In the genomic region with DNA sequence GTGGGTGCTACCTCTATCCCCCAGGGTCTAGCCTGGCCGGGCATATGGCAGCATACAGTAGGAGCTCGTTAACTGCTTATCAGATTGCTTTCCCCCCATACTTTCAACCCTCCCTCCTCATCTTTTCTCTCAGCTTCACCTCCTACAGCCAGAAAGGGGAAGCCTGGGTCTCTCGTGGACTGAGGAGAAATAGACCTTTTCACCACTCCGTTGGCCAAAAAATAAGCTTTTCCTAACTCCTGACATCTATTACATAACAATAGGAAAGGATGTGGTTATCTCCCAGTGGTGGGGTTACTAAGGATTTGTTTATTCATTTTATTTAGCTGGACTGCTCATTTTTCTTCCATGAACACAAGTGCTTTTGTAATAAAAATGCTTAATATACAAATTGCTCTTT, we compare ENCODE assay signal across 27 cellular contexts. TPM values are rescaled to one million over a fixed set of nuclear protein-coding genes. Genes with fewer than 3 reads are reported as not detected.
DNase-seq lines count a peak whose midpoint lies in the region; ATAC-seq and TF ChIP-seq lines count a peak whose summit lies in the region.
"Had no signal": no experiment of that assay in that cellular context is flagged by ENCODE, and none has a peak within 500 bp of the region (broad histone marks: within the 10 kb centered on the region; RNA-seq: fewer than 3 reads in every experiment).

No MANE protein-coding gene starts in this region.

- H3K4me3 Mint-ChIP-seq in natural killer cell treated with Interleukin-12 subunit alpha and Interleukin-12 subunit beta and Interleukin-15 and Interleukin-18, amount 100 ng/mL, for 72 hours = peak overlapping the region; percentile 79
- no peak overlapping the region for H3K4me3 Mint-ChIP-seq in natural killer cell
- H3K4me3 Mint-ChIP-seq in T-cell = peak overlapping the region in 2 of 3 donors; percentile 32 to 55
- H3K4me3 Mint-ChIP-seq: brain had no signal

- WGBS in hepatocyte (ENCODE audit: low lambda C conversion rate, missing lambda C conversion rate) = 73% methylated on average over 4 of the region's 4 CpGs

- H3K4me1 Mint-ChIP-seq in natural killer cell treated with Interleukin-12 subunit alpha and Interleukin-12 subunit beta and Interleukin-15 and Interleukin-18, amount 100 ng/mL, for 72 hours (ENCODE audit: low read depth in 2 of 2) = peaks cover 13 to 19% of the 10 kb centered on the region in 2 donors
- H3K4me1 Mint-ChIP-seq in natural killer cell = peaks cover 13 to 22% of the 10 kb centered on the region in 2 donors
- peaks cover 13 to 21% (median 18%) of the 10 kb centered on the region in 3 donors for H3K4me1 Mint-ChIP-seq in T-cell

- H3K79me2 ChIP-seq in hepatocyte = no peaks in the 10 kb centered on the region

- no peaks in the 10 kb centered on the region for H3K9me3 Mint-ChIP-seq in natural killer cell treated with Interleukin-12 subunit alpha and Interleukin-12 subunit beta and Interleukin-15 and Interleukin-18, amount 100 ng/mL, for 72 hours
- H3K9me3 Mint-ChIP-seq in natural killer cell = no peaks in the 10 kb centered on the region
- H3K9me3 Mint-ChIP-seq in T-cell = no peaks in the 10 kb centered on the region
- H3K9me3 Mint-ChIP-seq: CD8-positive, alpha-beta T cell had no signal

- CTCF ChIA-PET in T-cell (lab: Charles Lee) = interaction anchor here in 1 of 2 donors (1.0 kb wide), 1 partner anchor 39 kb away, joined by 3 read pairs; a partner anchor contains a TSS

- peaks cover 10 to 25% of the 10 kb centered on the region in 2 donors for H3K27me3 Mint-ChIP-seq in natural killer cell treated with Interleukin-12 subunit alpha and Interleukin-12 subunit beta and Interleukin-15 and Interleukin-18, amount 100 ng/mL, for 72 hours
- H3K27me3 Mint-ChIP-seq in natural killer cell (ENCODE audit: low read depth in 2 of 2) = peaks cover 37 to 42% of the 10 kb centered on the region in 2 donors
- H3K27me3 Mint-ChIP-seq in T-cell = peaks cover 9 to 11% of the 10 kb centered on the region in 2 donors

- no peak overlapping the region for H3K4me3 ChIP-seq in hepatocyte
- H3K4me3 ChIP-seq: adrenal gland, gastroesophageal sphincter, MG63, SK-N-MC, stomach, tibial nerve had no signal

- no peak for ATAC-seq in natural killer cell treated with Interleukin-12 subunit alpha and Interleukin-12 subunit beta and Interleukin-15 and Interleukin-18, amount 100 ng/mL, for 72 hours
- no peak for ATAC-seq in natural killer cell
- no peak for ATAC-seq in T-cell (replicated peaks in 1 of 4)
- ATAC-seq in Right ventricle myocardium inferior = no peak
- ATAC-seq: esophagus mucosa had no signal

- H3K36me3 Mint-ChIP-seq in natural killer cell treated with Interleukin-12 subunit alpha and Interleukin-12 subunit beta and Interleukin-15 and Interleukin-18, amount 100 ng/mL, for 72 hours = no peaks in the 10 kb centered on the region
- no peaks in the 10 kb centered on the region for H3K36me3 Mint-ChIP-seq in natural killer cell
- H3K36me3 Mint-ChIP-seq in T-cell = no peaks in the 10 kb centered on the region
- H3K36me3 Mint-ChIP-seq: brain; CD8-positive, alpha-beta T cell had no signal

- H3K36me3 ChIP-seq in hepatocyte (replicated peaks; ENCODE audit: insufficient read depth, low read depth) = no peaks in the 10 kb centered on the region
- H3K36me3 ChIP-seq: adrenal gland, gastroesophageal sphincter, MG63, stomach, tibial nerve had no signal

- no peaks in the 10 kb centered on the region for H4K20me1 ChIP-seq in hepatocyte (ENCODE audit: insufficient read depth, poor library complexity, severe bottlenecking)

- H3K27ac ChIP-seq in layer of hippocampus (ENCODE audit: low read depth, low read length) (peak overlapping the region; percentile 53), hepatocyte (no peak overlapping the region)
- H3K27ac ChIP-seq: SK-N-MC, stomach had no signal

- H3K9me2 ChIP-seq in hepatocyte (replicated peaks; ENCODE audit: insufficient read depth) = no peaks in the 10 kb centered on the region

- no peak for DNase-seq in natural killer cell treated with Interleukin-12 subunit alpha and Interleukin-12 subunit beta and Interleukin-15 and Interleukin-18, amount 100 ng/mL, for 72 hours (ENCODE audit: low spot score)
- DNase-seq in natural killer cell (no peak), T-cell (no peak), hepatocyte (ENCODE audit: low spot score) (no peak), epidermal melanocyte (ENCODE audit: insufficient read length, low spot score) (no peak), Right ventricle myocardium inferior (ENCODE audit: missing footprints) (no peak)
- DNase-seq: activated CD4-positive, alpha-beta T cell treated with anti-CD3 and anti-CD28 coated beads, Interleukin-2, amount 50 U/mL, for 48 hours; activated gamma-delta T cell; adrenal gland; CD8-positive, alpha-beta T cell; DMS153; effector memory CD4-positive, alpha-beta T cell; MG63; NCI-H146; NCI-H524 treated with DMSO at 0.1 percent for 48 hours; RPMI8226; stimulated activated CD4-positive, alpha-beta T cell treated with anti-CD3 and anti-CD28 coated beads, Interleukin-15, amount 100 ng/mL, for 24 hours; stomach; T-helper 9 cell had no signal

- H3K27me3 ChIP-seq in layer of hippocampus (ENCODE audit: control insufficient read depth, insufficient read depth, low read length) (peaks cover 12% of the 10 kb centered on the region), hepatocyte (peaks cover 25% of the 10 kb centered on the region)

- H3K9me3 ChIP-seq in hepatocyte (ENCODE audit: low read depth) = no peaks in the 10 kb centered on the region
- H3K9me3 ChIP-seq: adrenal gland, gastroesophageal sphincter, MG63, stomach, tibial nerve had no signal

- peaks cover 12% of the 10 kb centered on the region for H3K4me1 ChIP-seq in hepatocyte (ENCODE audit: insufficient read depth)
- H3K4me1 ChIP-seq: adrenal gland had no signal

- TF ChIP-seq CTCF in natural killer cell (IDR thresholded peaks at IDR 0.05) (no peak), hepatocyte (IDR thresholded peaks at IDR 0.05; ENCODE audit: poor library complexity) (no peak)

- H3K27ac Mint-ChIP-seq in natural killer cell treated with Interleukin-12 subunit alpha and Interleukin-12 subunit beta and Interleukin-15 and Interleukin-18, amount 100 ng/mL, for 72 hours = peak overlapping the region; percentile 49 to 83
- H3K27ac Mint-ChIP-seq in natural killer cell (peak overlapping the region in 1 of 2 donors; percentile 62), T-cell (peak overlapping the region in 1 of 2 donors; percentile 39)
- H3K27ac Mint-ChIP-seq: progenitor cell of endocrine pancreas had no signal

- intact Hi-C loops in natural killer cell (cut with micrococcal nuclease) (no loop called here), Right ventricle myocardium inferior (cut with DNase I) (no loop called here)

- no peak overlapping the region for H2AFZ ChIP-seq in hepatocyte

- H3K4me2 ChIP-seq in hepatocyte = no peak overlapping the region

- POLR2A ChIA-PET in T-cell (lab: Charles Lee) = no interaction called here

RNA-seq across cellular contexts. Expression of a gene that starts 9.0 kb away (rescaled TPM):
- 10 to 100 TPM; 22.6 to 46.3 TPM for total RNA-seq in natural killer cell treated with Interleukin-12 subunit alpha and Interleukin-12 subunit beta and Interleukin-15 and Interleukin-18, amount 100 ng/mL, for 72 hours
- total RNA-seq in natural killer cell = 10 to 100 TPM in 2 of 3 donors, 1 to 10 TPM in 1; 4.0 to 31.8 (median 16.0) TPM
- total RNA-seq in T-cell = 10 to 100 TPM in 1 of 5 donors, 1 to 10 TPM in 4; 2.5 to 11.2 (median 3.1) TPM
- 38.7 and 39.9 TPM in 2 replicates for total RNA-seq in hepatocyte
- 73.2 and 82.5 TPM in 2 replicates for polyA plus RNA-seq in hepatocyte
- 3.9 TPM for total RNA-seq in Right ventricle myocardium inferior

RNA-seq across cellular contexts. Expression of a gene that starts 9.1 kb away (rescaled TPM):
- total RNA-seq in natural killer cell treated with Interleukin-12 subunit alpha and Interleukin-12 subunit beta and Interleukin-15 and Interleukin-18, amount 100 ng/mL, for 72 hours = 1 to 10 TPM; 1.0 to 2.3 TPM
- total RNA-seq in natural killer cell (1 to 10 TPM in 1 of 3 donors, under 1 TPM in 2; 0.52 to 3.5 (median 0.93) TPM), T-cell (1 to 10 TPM in 1 of 5 donors, under 1 TPM in 4; 0.29 to 1.4 (median 0.44) TPM), hepatocyte (1.6 and 2.9 TPM in 2 replicates), Right ventricle myocardium inferior (0.11 TPM)
- 4.1 and 4.8 TPM in 2 replicates for polyA plus RNA-seq in hepatocyte
- total RNA-seq: lung microvascular endothelial cell had no signal

RNA-seq across cellular contexts. Expression of a gene that starts 17.5 kb away (rescaled TPM):
- total RNA-seq in natural killer cell treated with Interleukin-12 subunit alpha and Interleukin-12 subunit beta and Interleukin-15 and Interleukin-18, amount 100 ng/mL, for 72 hours = 10 to 100 TPM; 27.2 to 34.6 TPM
- total RNA-seq in natural killer cell (10 to 100 TPM in 2 of 3 donors, 1 to 10 TPM in 1; 9.1 to 15.0 (median 10.5) TPM), T-cell (10 to 100 TPM in 4 of 5 donors, 1 to 10 TPM in 1; 9.0 to 33.1 (median 28.6) TPM), hepatocyte (36.3 and 36.9 TPM in 2 replicates), Right ventricle myocardium inferior (17.2 TPM)
- 39.4 and 42.7 TPM in 2 replicates for polyA plus RNA-seq in hepatocyte

RNA-seq across cellular contexts. Expression of a gene that starts 23.0 kb away (rescaled TPM):
- not detected for total RNA-seq in natural killer cell treated with Interleukin-12 subunit alpha and Interleukin-12 subunit beta and Interleukin-15 and Interleukin-18, amount 100 ng/mL, for 72 hours
- total RNA-seq in natural killer cell = not detected
- total RNA-seq in T-cell = not detected
- total RNA-seq in hepatocyte = 16.7 and 20.8 TPM in 2 replicates
- 42.6 and 54.0 TPM in 2 replicates for polyA plus RNA-seq in hepatocyte
- not detected for total RNA-seq in Right ventricle myocardium inferior
- total RNA-seq: CD8-positive, alpha-beta T cell; esophagus mucosa; gastroesophageal sphincter; lung microvascular endothelial cell; tibial nerve had no signal

RNA-seq across cellular contexts. Expression of a gene that starts 37.5 kb away (rescaled TPM):
- total RNA-seq in natural killer cell treated with Interleukin-12 subunit alpha and Interleukin-12 subunit beta and Interleukin-15 and Interleukin-18, amount 100 ng/mL, for 72 hours = 10 to 100 TPM in 1 of 2 donors, 1 to 10 TPM in 1; 4.5 to 15.4 TPM
- 1 to 10 TPM; 1.2 to 4.8 (median 1.3) TPM for total RNA-seq in natural killer cell
- total RNA-seq in T-cell = under 1 TPM in 4 of 5 donors, not detected in 1; 0.38 to 0.82 (median 0.59) TPM
- total RNA-seq in hepatocyte = 0.33 TPM in 1 of 2 replicates, not detected in the other
- 2.7 and 4.3 TPM in 2 replicates for polyA plus RNA-seq in hepatocyte
- 0.70 TPM for total RNA-seq in Right ventricle myocardium inferior
- total RNA-seq: CD8-positive, alpha-beta T cell; lung microvascular endothelial cell had no signal
